Comparison of ENCODE assay signal across 10 cellular contexts in the genomic region with DNA sequence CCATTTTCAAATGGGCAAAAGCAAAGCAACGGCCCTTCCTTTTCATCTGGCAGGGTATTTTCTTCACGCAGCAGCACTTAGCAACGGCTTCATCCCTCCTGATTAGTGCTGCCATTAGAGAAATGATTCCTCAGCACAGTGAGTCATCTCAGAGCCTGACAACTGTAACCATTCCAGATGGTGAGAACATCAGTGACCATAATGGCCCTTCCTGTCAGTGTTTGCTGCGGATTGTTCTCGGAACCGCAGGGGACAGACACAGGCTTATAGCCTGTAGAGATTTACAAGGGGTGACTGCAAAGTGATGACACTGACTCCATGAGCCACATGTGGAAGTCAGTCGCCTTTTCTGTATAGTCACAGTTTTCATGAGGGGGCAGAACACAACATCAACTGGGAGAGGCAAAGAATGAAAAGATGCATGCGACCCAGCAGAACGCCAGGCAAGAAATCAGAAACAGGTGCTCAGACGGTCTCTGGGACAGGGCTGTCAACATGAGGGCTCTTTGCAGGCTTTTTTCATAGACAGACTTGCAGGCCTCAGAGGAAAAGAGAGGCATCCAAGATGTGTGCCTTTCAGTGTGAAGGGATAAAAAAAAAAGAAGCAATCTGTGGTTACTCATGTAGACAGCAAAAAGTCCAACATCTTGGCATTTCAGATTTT.
A peak's percentile ranks its signal among the peaks of the same experiment; 100 is the strongest.
DNase-seq lines count a peak whose midpoint lies in the region; ATAC-seq lines count a peak whose summit lies in the region.
"Had no signal": no experiment of that assay in that cellular context is flagged by ENCODE, and none has a peak within 500 bp of the region (broad histone marks: within the 10 kb centered on the region; RNA-seq: fewer than 3 reads in every experiment).

No MANE protein-coding gene starts in this region.

- ATAC-seq in GM21717 (IDR thresholded peaks at IDR 0.05; ENCODE audit: unreplicated experiment) (no peak), HG03439 (IDR thresholded peaks at IDR 0.05; ENCODE audit: unreplicated experiment) (no peak)

- no peaks in the 10 kb centered on the region for H3K9me3 ChIP-seq in mesodermal cell (ENCODE audit: control insufficient read depth, low read length)

- peak overlapping the region; percentile 64 for H3K27ac ChIP-seq in mesodermal cell (ENCODE audit: low read depth, low read length, severe bottlenecking)

- peaks cover 18% of the 10 kb centered on the region for H3K4me1 ChIP-seq in mesodermal cell (ENCODE audit: control insufficient read depth, insufficient read depth, low read length, poor library complexity, severe bottlenecking)

- no peak overlapping the region for H3K4me3 ChIP-seq in mesodermal cell (ENCODE audit: extremely low read depth, insufficient read depth, low read length, poor library complexity, severe bottlenecking)

- DNase-seq in AG20443 (ENCODE audit: low spot score), result peak; percentile 90
- DNase-seq in NCI-H2227 (lab: John Stamatoyannopoulos, UW; ENCODE audit: unreplicated experiment), result peak; percentile 43
- peak; percentile 1 to 24 for DNase-seq in dermis microvascular lymphatic vessel endothelial cell (ENCODE audit: low read depth in 2 of 2)
- DNase-seq in NOMO-1 treated with DMSO at 0.1 percent for 48 hours (lab: John Stamatoyannopoulos, UW; ENCODE audit: unreplicated experiment), result no peak
- DNase-seq in amniotic stem cell (lab: John Stamatoyannopoulos, UW), result no peak
- DNase-seq: activated CD4-positive, alpha-beta T cell treated with anti-CD3 and anti-CD28 coated beads, Interleukin-2, amount 50 U/mL, for 48 hours; stimulated activated CD4-positive, alpha-beta T cell treated with anti-CD3 and anti-CD28 coated beads, Interleukin-12 subunit alpha, Interleukin-12 subunit beta, amount 100 ng/mL, for 4 hours had no signal

- no peaks in the 10 kb centered on the region for H3K36me3 ChIP-seq in mesodermal cell (ENCODE audit: control insufficient read depth, insufficient read depth, low read length)

- 53 to 65% methylated on average over 10 of the region's 10 CpGs for WGBS in mesodermal cell (ENCODE audit: insufficient coverage in 2 of 2), 2 experiments

Comparison
In these comparisons a context has a peak if more than half of its experiments do, and no peak if none do; other contexts are left out.
1. DNase-seq: peak in AG20443 (single experiment), NCI-H2227 (single experiment) and dermis microvascular lymphatic vessel endothelial cell (2 of 2); none in NOMO-1 treated with DMSO at 0.1 percent for 48 hours (single experiment) and amniotic stem cell (single experiment).